Comparison of ENCODE assay signal across 1 cellular context in the genomic region with DNA sequence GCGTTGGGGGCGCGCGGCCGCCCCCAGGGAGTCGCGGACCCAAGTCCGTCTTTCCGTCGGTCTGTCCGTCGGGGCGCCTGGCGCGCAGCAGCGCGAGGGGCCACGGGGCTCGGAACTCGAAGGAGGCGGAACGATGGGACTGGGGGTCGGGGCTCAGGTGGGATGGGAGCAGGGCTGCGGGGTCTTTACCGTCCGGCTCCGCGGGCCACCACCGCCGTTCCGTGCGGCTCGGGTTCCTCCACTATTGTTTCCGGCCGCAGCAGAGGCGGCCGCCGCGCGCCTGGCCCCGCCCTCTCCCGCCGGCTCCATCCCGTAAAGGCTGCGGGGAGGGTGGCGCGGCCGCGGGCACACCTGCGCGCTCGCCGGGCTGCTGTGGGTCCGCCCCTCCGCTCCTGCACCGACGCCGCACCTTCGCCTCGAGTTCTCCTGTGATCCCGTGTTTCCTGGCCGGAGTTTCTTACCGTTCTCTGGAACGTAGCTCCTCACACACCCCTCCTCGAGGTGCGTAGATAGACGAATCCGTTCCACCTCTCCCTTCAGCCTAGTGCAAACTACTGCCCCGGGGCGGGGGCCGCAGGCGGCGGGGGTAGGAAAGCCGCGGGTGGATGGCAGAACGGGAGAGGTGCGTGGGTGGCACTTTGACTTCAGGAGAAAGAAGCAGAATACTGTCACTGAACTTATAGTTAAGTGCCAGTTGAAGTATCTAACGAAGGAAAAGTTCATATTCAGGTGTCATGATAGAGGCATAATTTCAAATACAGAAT.
TF ChIP-seq lines count a peak whose summit lies in the region.

A gene (minus strand): TSS at position 243 of the 764 bp plus-strand sequence. CDS start 1,038 bp downstream, outside the sequence.

TF ChIP-seq in HepG2, 621 proteins besides CTCF, POLR2A, EP300 and RAD21 (continued from another document):
- TF ChIP-seq CHD2 (IDR thresholded peaks at IDR 0.05; ENCODE audit: low read depth, low read length) (no peak), SALL2 (CRISPR knock-in tag; IDR thresholded peaks at IDR 0.05) (no peak), NCOA1 (CRISPR knock-in tag; IDR thresholded peaks at IDR 0.05) (no peak), MZF1 (CRISPR knock-in tag; IDR thresholded peaks at IDR 0.05; ENCODE audit: borderline replicate concordance) (no peak), ZNF367 (CRISPR knock-in tag; IDR thresholded peaks at IDR 0.05; ENCODE audit: borderline replicate concordance) (no peak; the same call in 1 of the 2 replicates), POLR2G (IDR thresholded peaks at IDR 0.05; ENCODE audit: low read depth, low read length) (peak; percentile 91), FOXK2 (IDR thresholded peaks at IDR 0.05) (peak; percentile 97), ZZZ3 (CRISPR knock-in tag; IDR thresholded peaks at IDR 0.05; ENCODE audit: borderline replicate concordance) (0 out of 2 replicates have a peak, but pooled peaks have one; percentile 2), GLI4 (CRISPR knock-in tag; IDR thresholded peaks at IDR 0.05; ENCODE audit: borderline replicate concordance) (0 out of 2 replicates have a peak, but pooled peaks have one; percentile 86), CBX5 (CRISPR knock-in tag; IDR thresholded peaks at IDR 0.05; ENCODE audit: borderline replicate concordance) (no peak), AKAP8 (CRISPR knock-in tag; IDR thresholded peaks at IDR 0.05) (0 out of 2 replicates have a peak, but pooled peaks have one; percentile 33), KLF13 (CRISPR knock-in tag; IDR thresholded peaks at IDR 0.05) (no peak), NFATC3 (CRISPR knock-in tag; IDR thresholded peaks at IDR 0.05) (no peak), ERF (CRISPR knock-in tag; IDR thresholded peaks at IDR 0.05) (no peak; the same call in 1 of the 2 replicates), GATA4 (IDR thresholded peaks at IDR 0.05; ENCODE audit: borderline replicate concordance, low read depth) (no peak; the same call in 1 of the 2 replicates), HOXA9 (CRISPR knock-in tag; IDR thresholded peaks at IDR 0.05; ENCODE audit: borderline replicate concordance) (no peak), NFIC (IDR thresholded peaks at IDR 0.05; ENCODE audit: low read length) (no peak), ZNF30 (CRISPR knock-in tag; IDR thresholded peaks at IDR 0.05) (no peak), MEIS1 (CRISPR knock-in tag; IDR thresholded peaks at IDR 0.05; ENCODE audit: borderline replicate concordance) (no peak), ZNF180 (CRISPR knock-in tag; IDR thresholded peaks at IDR 0.05; ENCODE audit: borderline replicate concordance, low read depth) (no peak), ZNF263 (CRISPR knock-in tag; IDR thresholded peaks at IDR 0.05) (no peak), ZNF549 (CRISPR knock-in tag; IDR thresholded peaks at IDR 0.05) (no peak), MED1 (CRISPR knock-in tag; IDR thresholded peaks at IDR 0.05) (0 out of 2 replicates have a peak, but pooled peaks have one; percentile 19), ZNF354B (CRISPR knock-in tag; IDR thresholded peaks at IDR 0.05) (no peak), XBP1 (CRISPR knock-in tag; IDR thresholded peaks at IDR 0.05) (no peak), CBFB (CRISPR knock-in tag; IDR thresholded peaks at IDR 0.05) (no peak; the same call in 1 of the 2 replicates), ZNF264 (CRISPR knock-in tag; IDR thresholded peaks at IDR 0.05) (no peak), RFXANK (CRISPR knock-in tag; IDR thresholded peaks at IDR 0.05) (no peak), TCF7L2 (IDR thresholded peaks at IDR 0.05; ENCODE audit: low read depth, low read length) (no peak), ZNF777 (CRISPR knock-in tag; IDR thresholded peaks at IDR 0.05) (peak; percentile 98), ZNF136 (CRISPR knock-in tag; IDR thresholded peaks at IDR 0.05; ENCODE audit: low read depth) (no peak), SMAD9 (CRISPR knock-in tag; IDR thresholded peaks at IDR 0.05) (no peak), ZFY (CRISPR knock-in tag; IDR thresholded peaks at IDR 0.05) (peak; percentile 79)
- TF ChIP-seq, protein P1, sequence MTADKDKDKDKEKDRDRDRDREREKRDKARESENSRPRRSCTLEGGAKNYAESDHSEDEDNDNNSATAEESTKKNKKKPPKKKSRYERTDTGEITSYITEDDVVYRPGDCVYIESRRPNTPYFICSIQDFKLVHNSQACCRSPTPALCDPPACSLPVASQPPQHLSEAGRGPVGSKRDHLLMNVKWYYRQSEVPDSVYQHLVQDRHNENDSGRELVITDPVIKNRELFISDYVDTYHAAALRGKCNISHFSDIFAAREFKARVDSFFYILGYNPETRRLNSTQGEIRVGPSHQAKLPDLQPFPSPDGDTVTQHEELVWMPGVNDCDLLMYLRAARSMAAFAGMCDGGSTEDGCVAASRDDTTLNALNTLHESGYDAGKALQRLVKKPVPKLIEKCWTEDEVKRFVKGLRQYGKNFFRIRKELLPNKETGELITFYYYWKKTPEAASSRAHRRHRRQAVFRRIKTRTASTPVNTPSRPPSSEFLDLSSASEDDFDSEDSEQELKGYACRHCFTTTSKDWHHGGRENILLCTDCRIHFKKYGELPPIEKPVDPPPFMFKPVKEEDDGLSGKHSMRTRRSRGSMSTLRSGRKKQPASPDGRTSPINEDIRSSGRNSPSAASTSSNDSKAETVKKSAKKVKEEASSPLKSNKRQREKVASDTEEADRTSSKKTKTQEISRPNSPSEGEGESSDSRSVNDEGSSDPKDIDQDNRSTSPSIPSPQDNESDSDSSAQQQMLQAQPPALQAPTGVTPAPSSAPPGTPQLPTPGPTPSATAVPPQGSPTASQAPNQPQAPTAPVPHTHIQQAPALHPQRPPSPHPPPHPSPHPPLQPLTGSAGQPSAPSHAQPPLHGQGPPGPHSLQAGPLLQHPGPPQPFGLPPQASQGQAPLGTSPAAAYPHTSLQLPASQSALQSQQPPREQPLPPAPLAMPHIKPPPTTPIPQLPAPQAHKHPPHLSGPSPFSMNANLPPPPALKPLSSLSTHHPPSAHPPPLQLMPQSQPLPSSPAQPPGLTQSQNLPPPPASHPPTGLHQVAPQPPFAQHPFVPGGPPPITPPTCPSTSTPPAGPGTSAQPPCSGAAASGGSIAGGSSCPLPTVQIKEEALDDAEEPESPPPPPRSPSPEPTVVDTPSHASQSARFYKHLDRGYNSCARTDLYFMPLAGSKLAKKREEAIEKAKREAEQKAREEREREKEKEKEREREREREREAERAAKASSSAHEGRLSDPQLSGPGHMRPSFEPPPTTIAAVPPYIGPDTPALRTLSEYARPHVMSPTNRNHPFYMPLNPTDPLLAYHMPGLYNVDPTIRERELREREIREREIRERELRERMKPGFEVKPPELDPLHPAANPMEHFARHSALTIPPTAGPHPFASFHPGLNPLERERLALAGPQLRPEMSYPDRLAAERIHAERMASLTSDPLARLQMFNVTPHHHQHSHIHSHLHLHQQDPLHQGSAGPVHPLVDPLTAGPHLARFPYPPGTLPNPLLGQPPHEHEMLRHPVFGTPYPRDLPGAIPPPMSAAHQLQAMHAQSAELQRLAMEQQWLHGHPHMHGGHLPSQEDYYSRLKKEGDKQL (CRISPR knock-in tag; IDR thresholded peaks at IDR 0.05; ENCODE audit: low read depth) = no peak
- TF ChIP-seq, protein P2, sequence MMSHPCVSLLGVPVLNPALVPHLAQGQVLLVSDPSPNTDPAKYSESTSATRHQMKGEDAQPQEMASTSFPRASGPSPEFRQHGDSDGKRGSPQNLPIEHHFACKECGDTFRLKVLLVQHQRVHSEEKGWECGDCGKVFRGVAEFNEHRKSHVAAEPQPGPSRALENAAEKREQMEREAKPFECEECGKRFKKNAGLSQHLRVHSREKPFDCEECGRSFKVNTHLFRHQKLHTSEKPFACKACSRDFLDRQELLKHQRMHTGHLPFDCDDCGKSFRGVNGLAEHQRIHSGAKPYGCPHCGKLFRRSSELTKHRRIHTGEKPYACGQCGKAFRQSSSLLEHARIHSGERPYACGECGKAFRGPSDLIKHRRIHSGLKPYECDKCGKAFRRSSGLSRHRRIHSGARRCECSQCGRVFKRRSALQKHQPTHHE (CRISPR knock-in tag; IDR thresholded peaks at IDR 0.05; ENCODE audit: borderline replicate concordance) = no peak
- TF ChIP-seq, protein P3, sequence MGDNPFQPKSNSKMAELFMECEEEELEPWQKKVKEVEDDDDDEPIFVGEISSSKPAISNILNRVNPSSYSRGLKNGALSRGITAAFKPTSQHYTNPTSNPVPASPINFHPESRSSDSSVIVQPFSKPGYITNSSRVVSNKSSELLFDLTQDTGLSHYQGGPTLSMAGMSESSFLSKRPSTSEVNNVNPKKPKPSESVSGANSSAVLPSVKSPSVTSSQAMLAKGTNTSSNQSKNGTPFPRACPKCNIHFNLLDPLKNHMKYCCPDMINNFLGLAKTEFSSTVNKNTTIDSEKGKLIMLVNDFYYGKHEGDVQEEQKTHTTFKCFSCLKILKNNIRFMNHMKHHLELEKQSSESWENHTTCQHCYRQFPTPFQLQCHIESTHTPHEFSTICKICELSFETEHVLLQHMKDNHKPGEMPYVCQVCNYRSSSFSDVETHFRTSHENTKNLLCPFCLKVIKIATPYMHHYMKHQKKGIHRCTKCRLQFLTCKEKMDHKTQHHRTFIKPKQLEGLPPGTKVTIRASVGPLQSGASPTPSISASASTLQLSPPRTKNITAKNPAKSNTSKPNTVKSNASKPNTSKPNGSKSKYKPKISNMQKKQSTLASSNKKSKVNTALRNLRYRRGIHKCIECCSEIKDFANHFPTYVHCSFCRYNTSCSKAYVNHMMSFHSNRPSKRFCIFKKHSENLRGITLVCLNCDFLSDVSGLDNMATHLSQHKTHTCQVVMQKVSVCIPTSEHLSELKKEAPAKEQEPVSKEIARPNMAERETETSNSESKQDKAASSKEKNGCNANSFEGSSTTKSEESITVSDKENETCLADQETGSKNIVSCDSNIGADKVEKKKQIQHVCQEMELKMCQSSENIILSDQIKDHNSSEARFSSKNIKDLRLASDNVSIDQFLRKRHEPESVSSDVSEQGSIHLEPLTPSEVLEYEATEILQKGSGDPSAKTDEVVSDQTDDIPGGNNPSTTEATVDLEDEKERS (CRISPR knock-in tag; IDR thresholded peaks at IDR 0.05) = no peak
- TF ChIP-seq, protein P4, sequence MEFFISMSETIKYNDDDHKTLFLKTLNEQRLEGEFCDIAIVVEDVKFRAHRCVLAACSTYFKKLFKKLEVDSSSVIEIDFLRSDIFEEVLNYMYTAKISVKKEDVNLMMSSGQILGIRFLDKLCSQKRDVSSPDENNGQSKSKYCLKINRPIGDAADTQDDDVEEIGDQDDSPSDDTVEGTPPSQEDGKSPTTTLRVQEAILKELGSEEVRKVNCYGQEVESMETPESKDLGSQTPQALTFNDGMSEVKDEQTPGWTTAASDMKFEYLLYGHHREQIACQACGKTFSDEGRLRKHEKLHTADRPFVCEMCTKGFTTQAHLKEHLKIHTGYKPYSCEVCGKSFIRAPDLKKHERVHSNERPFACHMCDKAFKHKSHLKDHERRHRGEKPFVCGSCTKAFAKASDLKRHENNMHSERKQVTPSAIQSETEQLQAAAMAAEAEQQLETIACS (CRISPR knock-in tag; IDR thresholded peaks at IDR 0.05) = no peak
- TF ChIP-seq, protein P5, sequence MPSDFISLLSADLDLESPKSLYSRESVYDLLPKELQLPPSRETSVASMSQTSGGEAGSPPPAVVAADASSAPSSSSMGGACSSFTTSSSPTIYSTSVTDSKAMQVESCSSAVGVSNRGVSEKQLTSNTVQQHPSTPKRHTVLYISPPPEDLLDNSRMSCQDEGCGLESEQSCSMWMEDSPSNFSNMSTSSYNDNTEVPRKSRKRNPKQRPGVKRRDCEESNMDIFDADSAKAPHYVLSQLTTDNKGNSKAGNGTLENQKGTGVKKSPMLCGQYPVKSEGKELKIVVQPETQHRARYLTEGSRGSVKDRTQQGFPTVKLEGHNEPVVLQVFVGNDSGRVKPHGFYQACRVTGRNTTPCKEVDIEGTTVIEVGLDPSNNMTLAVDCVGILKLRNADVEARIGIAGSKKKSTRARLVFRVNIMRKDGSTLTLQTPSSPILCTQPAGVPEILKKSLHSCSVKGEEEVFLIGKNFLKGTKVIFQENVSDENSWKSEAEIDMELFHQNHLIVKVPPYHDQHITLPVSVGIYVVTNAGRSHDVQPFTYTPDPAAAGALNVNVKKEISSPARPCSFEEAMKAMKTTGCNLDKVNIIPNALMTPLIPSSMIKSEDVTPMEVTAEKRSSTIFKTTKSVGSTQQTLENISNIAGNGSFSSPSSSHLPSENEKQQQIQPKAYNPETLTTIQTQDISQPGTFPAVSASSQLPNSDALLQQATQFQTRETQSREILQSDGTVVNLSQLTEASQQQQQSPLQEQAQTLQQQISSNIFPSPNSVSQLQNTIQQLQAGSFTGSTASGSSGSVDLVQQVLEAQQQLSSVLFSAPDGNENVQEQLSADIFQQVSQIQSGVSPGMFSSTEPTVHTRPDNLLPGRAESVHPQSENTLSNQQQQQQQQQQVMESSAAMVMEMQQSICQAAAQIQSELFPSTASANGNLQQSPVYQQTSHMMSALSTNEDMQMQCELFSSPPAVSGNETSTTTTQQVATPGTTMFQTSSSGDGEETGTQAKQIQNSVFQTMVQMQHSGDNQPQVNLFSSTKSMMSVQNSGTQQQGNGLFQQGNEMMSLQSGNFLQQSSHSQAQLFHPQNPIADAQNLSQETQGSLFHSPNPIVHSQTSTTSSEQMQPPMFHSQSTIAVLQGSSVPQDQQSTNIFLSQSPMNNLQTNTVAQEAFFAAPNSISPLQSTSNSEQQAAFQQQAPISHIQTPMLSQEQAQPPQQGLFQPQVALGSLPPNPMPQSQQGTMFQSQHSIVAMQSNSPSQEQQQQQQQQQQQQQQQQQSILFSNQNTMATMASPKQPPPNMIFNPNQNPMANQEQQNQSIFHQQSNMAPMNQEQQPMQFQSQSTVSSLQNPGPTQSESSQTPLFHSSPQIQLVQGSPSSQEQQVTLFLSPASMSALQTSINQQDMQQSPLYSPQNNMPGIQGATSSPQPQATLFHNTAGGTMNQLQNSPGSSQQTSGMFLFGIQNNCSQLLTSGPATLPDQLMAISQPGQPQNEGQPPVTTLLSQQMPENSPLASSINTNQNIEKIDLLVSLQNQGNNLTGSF (CRISPR knock-in tag; IDR thresholded peaks at IDR 0.05) = no peak
- TF ChIP-seq, protein P6, sequence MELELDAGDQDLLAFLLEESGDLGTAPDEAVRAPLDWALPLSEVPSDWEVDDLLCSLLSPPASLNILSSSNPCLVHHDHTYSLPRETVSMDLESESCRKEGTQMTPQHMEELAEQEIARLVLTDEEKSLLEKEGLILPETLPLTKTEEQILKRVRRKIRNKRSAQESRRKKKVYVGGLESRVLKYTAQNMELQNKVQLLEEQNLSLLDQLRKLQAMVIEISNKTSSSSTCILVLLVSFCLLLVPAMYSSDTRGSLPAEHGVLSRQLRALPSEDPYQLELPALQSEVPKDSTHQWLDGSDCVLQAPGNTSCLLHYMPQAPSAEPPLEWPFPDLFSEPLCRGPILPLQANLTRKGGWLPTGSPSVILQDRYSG (CRISPR knock-in tag; IDR thresholded peaks at IDR 0.05) = no peak
